ENCODE assay signal across 35 cellular contexts in the genomic region with DNA sequence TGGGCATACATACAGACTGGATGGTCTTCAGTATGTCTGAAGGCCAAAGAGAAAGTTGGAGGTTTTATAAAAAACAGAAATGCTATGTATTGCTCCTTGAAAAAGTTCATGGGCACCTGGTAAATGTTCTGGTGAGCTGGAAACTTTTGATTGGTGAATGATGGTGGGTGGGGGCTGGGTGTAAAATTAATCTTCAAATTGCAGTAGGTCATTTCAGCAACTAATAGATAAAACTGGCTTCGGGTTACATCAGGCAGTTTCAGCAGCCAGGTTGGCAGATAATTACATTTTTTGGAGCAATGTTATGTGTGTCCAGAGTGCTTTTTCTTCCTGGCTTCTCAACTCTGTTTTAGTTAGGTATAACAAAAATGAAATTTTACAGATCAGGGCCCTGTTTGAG. TPM values are rescaled to one million over a fixed set of nuclear protein-coding genes. Genes with fewer than 3 reads are reported as not detected.
"Had no signal": no experiment of that assay in that cellular context is flagged by ENCODE, and none has a peak within 500 bp of the region (broad histone marks: within the 10 kb centered on the region; RNA-seq: fewer than 3 reads in every experiment).

No MANE protein-coding gene starts in this region.

- H3K4me1 ChIP-seq: heart left ventricle had no signal

- H3K27ac ChIP-seq: adrenal gland, body of pancreas, heart left ventricle had no signal

- H3K36me3 ChIP-seq: adrenal gland, heart left ventricle had no signal

- FAIRE-seq: colon, frontal cortex had no signal

- H3K4me3 ChIP-seq: adrenal gland, body of pancreas, heart left ventricle had no signal

- DNase-seq: activated CD4-positive, alpha-beta memory T cell treated with anti-CD3 and anti-CD28 coated beads for 36 hours; activated CD4-positive, alpha-beta T cell treated with anti-CD3 and anti-CD28 coated beads for 36 hours; activated CD4-positive, alpha-beta T cell treated with anti-CD3 and anti-CD28 coated beads, Interleukin-2, amount 10 ng/mL, durations not matched to agents 24 days and 14 days; activated CD4-positive, CD25-positive, alpha-beta regulatory T cell; activated CD4-positive, CD25-positive, alpha-beta regulatory T cell treated with anti-CD3 and anti-CD28 coated beads, Interleukin-2, amount 50 U/mL, for 72 hours; activated CD8-positive, alpha-beta memory T cell treated with anti-CD3 and anti-CD28 coated beads, Interleukin-2, amount 10 ng/mL, durations not matched to agents 7 days and 5 days; activated CD8-positive, alpha-beta memory T cell treated with anti-CD3 and anti-CD28 coated beads, Interleukin-2, amount 50 U/mL, for 4 hours; activated CD8-positive, alpha-beta T cell treated with anti-CD3 and anti-CD28 coated beads, Interleukin-2, amount 10 ng/mL, durations not matched to agents 7 days and 5 days; activated effector memory CD4-positive, alpha-beta T cell treated with anti-CD3 and anti-CD28 coated beads, Interleukin-2, amount 50 U/mL, for 16 hours; activated naive CD4-positive, alpha-beta T cell treated with anti-CD3 and anti-CD28 coated beads for 36 hours; activated naive CD8-positive, alpha-beta T cell treated with anti-CD3 and anti-CD28 coated beads for 36 hours; activated naive CD8-positive, alpha-beta T cell treated with anti-CD3 and anti-CD28 coated beads, Interleukin-2, amount 50 U/mL, for 24 hours; activated T-cell treated with anti-CD3 and anti-CD28 coated beads, Interleukin-2, amount 50 U/mL, for 1 hour; activated T-cell treated with anti-CD3 and anti-CD28 coated beads, Interleukin-2, amount 50 U/mL, for 48 hours; adrenal gland; amygdala; aorta; body of pancreas; caudate nucleus; cortex of kidney; dermis blood vessel endothelial cell; effector CD4-positive, alpha-beta T cell; effector memory CD8-positive, alpha-beta T cell; foreskin fibroblast; glutamatergic neuron; heart left ventricle; T-helper 2 cell had no signal

- H3K27me3 ChIP-seq: adrenal gland, body of pancreas, heart left ventricle had no signal

- ATAC-seq: activated CD4-positive, alpha-beta T cell treated with anti-CD3 and anti-CD28 coated beads for 36 hours; activated CD8-positive, alpha-beta memory T cell treated with anti-CD3 and anti-CD28 coated beads, Interleukin-2, amount 10 ng/mL, durations not matched to agents 7 days and 5 days; activated CD8-positive, alpha-beta T cell treated with anti-CD3 and anti-CD28 coated beads, Interleukin-2, amount 10 ng/mL, durations not matched to agents 7 days and 5 days; activated naive CD8-positive, alpha-beta T cell treated with anti-CD3 and anti-CD28 coated beads, Interleukin-2, amount 50 U/mL, for 24 hours; body of pancreas; effector memory CD8-positive, alpha-beta T cell; heart left ventricle had no signal

RNA-seq across cellular contexts. Expression of gene SDR9C7, which starts 35.3 kb away (rescaled TPM):
- total RNA-seq: activated CD4-positive, alpha-beta memory T cell treated with anti-CD3 and anti-CD28 coated beads for 36 hours; activated CD4-positive, alpha-beta T cell treated with anti-CD3 and anti-CD28 coated beads for 36 hours; activated CD4-positive, alpha-beta T cell treated with anti-CD3 and anti-CD28 coated beads, Interleukin-2, amount 10 ng/mL, durations not matched to agents 24 days and 14 days; activated CD8-positive, alpha-beta memory T cell treated with anti-CD3 and anti-CD28 coated beads for 36 hours; activated CD8-positive, alpha-beta memory T cell treated with anti-CD3 and anti-CD28 coated beads, Interleukin-2, amount 10 ng/mL, durations not matched to agents 7 days and 5 days; activated CD8-positive, alpha-beta T cell treated with anti-CD3 and anti-CD28 coated beads, Interleukin-2, amount 10 ng/mL, durations not matched to agents 7 days and 5 days; activated naive CD4-positive, alpha-beta T cell treated with anti-CD3 and anti-CD28 coated beads for 36 hours; activated naive CD8-positive, alpha-beta T cell treated with anti-CD3 and anti-CD28 coated beads for 36 hours; activated T-helper 1 cell treated with anti-CD3 and anti-CD28 coated beads, Interleukin-12 subunit alpha, Interleukin-12 subunit beta, Interleukin-2, Interleukin-4 antibody, amounts not matched to agents 30 ng/mL and 10 ng/mL and 1 ng/mL, durations not matched to agents 14 hours and 24 hours and 36 hours; activated T-helper 2 cell treated with anti-CD3 and anti-CD28 coated beads, Interferon-gamma antibody, Interleukin-2, Interleukin-4, amounts not matched to agents 10 μg/mL and 5 μg/mL and 100 μg/mL, durations not matched to agents 14 hours and 24 hours and 36 hours; adrenal gland; body of pancreas; chondrocyte; dermis blood vessel endothelial cell; fibroblast of lung; T-helper 1 cell treated with Interleukin-12 subunit alpha and Interleukin-12 subunit beta and Interleukin-4 antibody, amounts not matched to agents 30 ng/mL and 1 ng/mL, for 36 hours had no signal
- polyA plus RNA-seq: adrenal gland, fibroblast of lung, heart left ventricle had no signal

RNA-seq across cellular contexts. Expression of gene RDH16, which starts 58.5 kb away (rescaled TPM):
- total RNA-seq: chondrocyte had no signal
- polyA plus RNA-seq: fibroblast of lung had no signal
